ENCODE assay signal across 28 cellular contexts in genomic region chr3:18586076-18586475, GRCh38.
"Had no signal": no experiment of that assay in that cellular context is flagged by ENCODE, and none has a peak within 500 bp of the region (broad histone marks: within the 10 kb centered on the region; RNA-seq: fewer than 3 reads in every experiment).

No MANE protein-coding gene starts in this region.

- H3K9me3 ChIP-seq: adrenal gland, ascending aorta, esophagus muscularis mucosa, ovary, right lobe of liver, testis, transverse colon had no signal

- H3K36me3 ChIP-seq: adrenal gland, ascending aorta, esophagus muscularis mucosa, heart left ventricle, ovary, right lobe of liver, transverse colon had no signal

- H3K27ac Mint-ChIP-seq: activated naive CD4-positive, alpha-beta T cell treated with anti-CD3 and anti-CD28 coated beads for 36 hours; activated naive CD8-positive, alpha-beta T cell treated with anti-CD3 and anti-CD28 coated beads for 36 hours; activated T-helper 1 cell treated with anti-CD3 and anti-CD28 coated beads, Interleukin-12 subunit alpha, Interleukin-12 subunit beta, Interleukin-2, Interleukin-4 antibody, amounts not matched to agents 30 ng/mL and 10 ng/mL and 1 ng/mL, durations not matched to agents 14 hours and 24 hours and 36 hours; brain; endodermal cell; immature natural killer cell; naive thymus-derived CD4-positive, alpha-beta T cell; progenitor cell of endocrine pancreas had no signal

- H3K4me3 Mint-ChIP-seq: activated naive CD4-positive, alpha-beta T cell treated with anti-CD3 and anti-CD28 coated beads for 36 hours; activated naive CD8-positive, alpha-beta T cell treated with anti-CD3 and anti-CD28 coated beads for 36 hours; activated T-helper 1 cell treated with anti-CD3 and anti-CD28 coated beads, Interleukin-12 subunit alpha, Interleukin-12 subunit beta, Interleukin-2, Interleukin-4 antibody, amounts not matched to agents 30 ng/mL and 10 ng/mL and 1 ng/mL, durations not matched to agents 14 hours and 24 hours and 36 hours; brain; endodermal cell; immature natural killer cell; naive thymus-derived CD4-positive, alpha-beta T cell had no signal

- DNase-seq: activated CD4-positive, alpha-beta T cell treated with anti-CD3 and anti-CD28 coated beads for 4 hours; activated CD4-positive, alpha-beta T cell treated with anti-CD3 and anti-CD28 coated beads, Interleukin-2, amount 50 U/mL, for 48 hours; activated CD8-positive, alpha-beta memory T cell treated with anti-CD3 and anti-CD28 coated beads, Interleukin-2, amount 50 U/mL, for 4 hours; activated effector memory CD4-positive, alpha-beta T cell treated with anti-CD3 and anti-CD28 coated beads, Interleukin-2, amount 50 U/mL, for 16 hours; activated naive CD4-positive, alpha-beta T cell treated with anti-CD3 and anti-CD28 coated beads for 36 hours; activated naive CD8-positive, alpha-beta T cell treated with anti-CD3 and anti-CD28 coated beads for 36 hours; activated T-cell treated with anti-CD3 and anti-CD28 coated beads, Interleukin-2, amount 50 U/mL, for 1 hour; adrenal gland; caudate nucleus; endodermal cell; foreskin keratinocyte; heart left ventricle; hypothalamus; immature natural killer cell; midbrain; naive thymus-derived CD4-positive, alpha-beta T cell; ovary; right lobe of liver; stimulated activated CD4-positive, alpha-beta T cell treated with anti-CD3 and anti-CD28 coated beads, Interleukin-2, amount 100 ng/mL, for 48 hours; stimulated activated naive CD8-positive, alpha-beta T cell treated with anti-CD3 and anti-CD28 coated beads, Interleukin-15, Interleukin-2, amounts not matched to agents 100 U/mL and 50 U/mL, for 24 hours; testis; transverse colon had no signal

- H3K4me3 ChIP-seq: adrenal gland, ascending aorta, esophagus muscularis mucosa, heart left ventricle, ovary, right lobe of liver, testis, transverse colon had no signal

- H3K27me3 Mint-ChIP-seq: activated naive CD8-positive, alpha-beta T cell treated with anti-CD3 and anti-CD28 coated beads for 36 hours; brain; naive thymus-derived CD4-positive, alpha-beta T cell; progenitor cell of endocrine pancreas had no signal

- ATAC-seq: foreskin keratinocyte; heart left ventricle; naive thymus-derived CD4-positive, alpha-beta T cell; right lobe of liver; stimulated activated naive CD8-positive, alpha-beta T cell treated with anti-CD3 and anti-CD28 coated beads, Interleukin-15, Interleukin-2, amounts not matched to agents 100 U/mL and 50 U/mL, for 24 hours had no signal

- H3K27me3 ChIP-seq: adrenal gland, ascending aorta, esophagus muscularis mucosa, foreskin keratinocyte, heart left ventricle, ovary, right lobe of liver, testis, transverse colon had no signal

- H3K27ac ChIP-seq: adrenal gland, ascending aorta, esophagus muscularis mucosa, foreskin keratinocyte, heart left ventricle, ovary, right lobe of liver, testis, transverse colon, VCaP had no signal

- H3K4me1 Mint-ChIP-seq: immature natural killer cell had no signal

- H3K36me3 Mint-ChIP-seq: brain had no signal

- H3K4me1 ChIP-seq: adrenal gland, ascending aorta, esophagus muscularis mucosa, foreskin keratinocyte, heart left ventricle, right lobe of liver, testis had no signal
